Comparison of ENCODE assay signal across 8 cellular contexts in the genomic region with DNA sequence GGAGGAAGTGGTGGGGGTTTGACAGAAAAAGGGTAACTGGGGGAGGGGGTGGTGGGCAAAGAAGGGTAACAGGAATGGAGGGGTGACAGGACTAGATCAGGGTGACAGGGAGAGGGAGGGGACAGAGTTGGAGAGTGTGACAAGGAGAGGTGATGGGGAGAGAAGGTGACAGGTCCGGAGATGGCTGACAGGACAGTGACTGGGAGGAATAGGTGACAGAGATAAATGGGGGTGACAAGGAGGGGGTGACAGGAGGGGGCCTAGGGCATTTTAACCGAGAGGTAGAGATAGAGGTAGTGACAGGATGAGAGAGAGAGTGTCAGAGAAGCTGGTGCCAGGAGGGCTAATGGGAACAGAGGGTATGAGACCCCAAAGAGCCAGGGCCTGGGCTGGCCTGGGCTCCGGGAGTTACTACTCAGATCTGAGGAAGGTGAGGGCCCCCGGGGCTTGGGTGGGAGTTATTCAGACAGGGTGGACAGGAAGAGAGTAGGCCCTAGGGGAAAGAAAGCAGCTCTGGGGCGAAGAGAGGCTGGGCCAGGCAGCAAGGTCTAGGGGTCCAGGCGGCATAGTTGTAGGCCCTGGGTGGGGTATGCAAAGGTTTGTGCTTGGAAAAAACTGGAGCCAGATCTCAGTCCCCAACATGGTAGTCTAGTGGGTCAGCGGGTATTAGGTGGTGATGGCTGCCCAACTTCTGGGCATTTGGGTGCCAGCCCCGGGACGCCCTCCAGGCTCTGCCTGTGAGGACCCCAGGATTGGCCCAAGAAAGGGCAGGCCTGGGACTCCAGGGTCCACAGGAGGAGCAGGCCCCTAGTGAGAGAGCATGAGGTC. TPM values are rescaled to one million over a fixed set of nuclear protein-coding genes. Genes with fewer than 3 reads are reported as not detected.
A peak's percentile ranks its signal among the peaks of the same experiment; 100 is the strongest.
DNase-seq lines count a peak whose midpoint lies in the region; ATAC-seq and TF ChIP-seq lines count a peak whose summit lies in the region.

No MANE protein-coding gene starts in this region.

- peak overlapping the region; percentile 88 to 99 for H3K9ac ChIP-seq in liver (ENCODE audit: low read depth in 1 of 2, low read length in 2 of 2)

- no peaks in the 10 kb centered on the region for H3K27me3 ChIP-seq in liver (ENCODE audit: control insufficient read depth in 4 of 4, insufficient read depth in 4 of 4, low read length in 3 of 4)
- no peaks in the 10 kb centered on the region for H3K27me3 ChIP-seq in tibial artery

- DNase-seq in activated T-cell treated with anti-CD3 and anti-CD28 coated beads, Interleukin-2, amount 50 U/mL, for 72 hours: no peak
- no peak for DNase-seq in activated T-cell treated with anti-CD3 and anti-CD28 coated beads, Interleukin-2, amount 50 U/mL, for 4 hours
- no peak for DNase-seq in astrocyte of the cerebellum (ENCODE audit: low read depth)
- DNase-seq in tibial artery: peak in 1 of 2 donors; percentile 68
- DNase-seq in effector CD8-positive, alpha-beta T cell (lab: John Stamatoyannopoulos, UW): no peak
- no peak for DNase-seq in DMS114 treated with DMSO at 0.1 percent for 48 hours (lab: John Stamatoyannopoulos, UW; ENCODE audit: unreplicated experiment)

- no peaks in the 10 kb centered on the region for H3K9me3 Mint-ChIP-seq in activated T-cell treated with anti-CD3 and anti-CD28 coated beads, Interleukin-2, amount 50 U/mL, for 72 hours
- no peaks in the 10 kb centered on the region for H3K9me3 Mint-ChIP-seq in activated T-cell treated with anti-CD3 and anti-CD28 coated beads, Interleukin-2, amount 50 U/mL, for 4 hours

- H3K27ac ChIP-seq in liver (ENCODE audit: low read depth in 1 of 2, low read length in 2 of 2): peak overlapping the region; percentile 81 to 91
- H3K27ac ChIP-seq in tibial artery: peak overlapping the region; percentile 96 to 97

- no peak for TF ChIP-seq CTCF in astrocyte of the cerebellum (IDR thresholded peaks at IDR 0.05; ENCODE audit: low read depth, low read length, missing control alignments)
- TF ChIP-seq CTCF in liver (IDR thresholded peaks at IDR 0.05; ENCODE audit: low read depth, low read length, missing input control): no peak
- no peak for TF ChIP-seq CTCF in tibial artery (IDR thresholded peaks at IDR 0.05)

- no peak for ATAC-seq in activated T-cell treated with anti-CD3 and anti-CD28 coated beads, Interleukin-2, amount 50 U/mL, for 72 hours (replicated peaks in 1 of 2)
- no peak for ATAC-seq in activated T-cell treated with anti-CD3 and anti-CD28 coated beads, Interleukin-2, amount 50 U/mL, for 4 hours
- no peak for ATAC-seq in GM21528 (IDR thresholded peaks at IDR 0.05; ENCODE audit: low FRiP score, unreplicated experiment)

- intact Hi-C loops in tibial artery (cut with DNase I; ENCODE audit: low total_unique reads): no loop called here

- H3K4me3 Mint-ChIP-seq in activated T-cell treated with anti-CD3 and anti-CD28 coated beads, Interleukin-2, amount 50 U/mL, for 72 hours: no peak overlapping the region
- no peak overlapping the region for H3K4me3 Mint-ChIP-seq in activated T-cell treated with anti-CD3 and anti-CD28 coated beads, Interleukin-2, amount 50 U/mL, for 4 hours

- H3K4me3 ChIP-seq in astrocyte of the cerebellum (ENCODE audit: low read depth, low read length): peak overlapping the region; percentile 67
- peak overlapping the region; percentile 69 to 90 (median 78) for H3K4me3 ChIP-seq in liver (ENCODE audit: low read depth in 1 of 3, low read length in 3 of 3)
- peak overlapping the region; percentile 70 to 75 for H3K4me3 ChIP-seq in tibial artery

- WGBS in liver: 36% methylated on average over 9 of the region's 9 CpGs

- H3K9me3 ChIP-seq in liver (ENCODE audit: control insufficient read depth in 4 of 4, low read length in 3 of 4): no peaks in the 10 kb centered on the region
- no peaks in the 10 kb centered on the region for H3K9me3 ChIP-seq in tibial artery

- peak overlapping the region; percentile 92 for H3K27ac Mint-ChIP-seq in activated T-cell treated with anti-CD3 and anti-CD28 coated beads, Interleukin-2, amount 50 U/mL, for 72 hours

- no peak for TF ChIP-seq RAD21 in liver (IDR thresholded peaks at IDR 0.05)

- H3K27me3 Mint-ChIP-seq in activated T-cell treated with anti-CD3 and anti-CD28 coated beads, Interleukin-2, amount 50 U/mL, for 72 hours (ENCODE audit: low read depth): no peaks in the 10 kb centered on the region
- no peaks in the 10 kb centered on the region for H3K27me3 Mint-ChIP-seq in activated T-cell treated with anti-CD3 and anti-CD28 coated beads, Interleukin-2, amount 50 U/mL, for 4 hours (ENCODE audit: low read depth)

- in situ Hi-C loops in astrocyte of the cerebellum (cut with HindIII; ENCODE audit: low sequenced_read_pairs): no loop called here

- H3K36me3 Mint-ChIP-seq in activated T-cell treated with anti-CD3 and anti-CD28 coated beads, Interleukin-2, amount 50 U/mL, for 72 hours (ENCODE audit: insufficient read depth in 2 of 2): peaks cover 6 to 12% of the 10 kb centered on the region in 2 donors
- peaks cover 12% of the 10 kb centered on the region for H3K36me3 Mint-ChIP-seq in activated T-cell treated with anti-CD3 and anti-CD28 coated beads, Interleukin-2, amount 50 U/mL, for 4 hours (ENCODE audit: insufficient read depth)

- peaks cover 6 to 28% (median 18%) of the 10 kb centered on the region in 4 donors for H3K4me1 ChIP-seq in liver (ENCODE audit: control insufficient read depth in 4 of 4, insufficient read depth in 4 of 4, low read length in 3 of 4)
- H3K4me1 ChIP-seq in tibial artery: peaks cover 0 to 58% (median 36%) of the 10 kb centered on the region in 4 donors

- peaks cover 34% of the 10 kb centered on the region for H3K4me1 Mint-ChIP-seq in activated T-cell treated with anti-CD3 and anti-CD28 coated beads, Interleukin-2, amount 50 U/mL, for 72 hours (ENCODE audit: low read depth)
- H3K4me1 Mint-ChIP-seq in activated T-cell treated with anti-CD3 and anti-CD28 coated beads, Interleukin-2, amount 50 U/mL, for 4 hours (ENCODE audit: low read depth): peaks cover 32% of the 10 kb centered on the region

- H3K36me3 ChIP-seq in liver (ENCODE audit: control insufficient read depth in 4 of 4, insufficient read depth in 3 of 4, low read depth in 1 of 4, low read length in 3 of 4): peaks cover 4 to 20% (median 10%) of the 10 kb centered on the region in 4 donors
- H3K36me3 ChIP-seq in tibial artery: peaks cover 22 to 31% (median 30%) of the 10 kb centered on the region in 3 donors

TF ChIP-seq in liver, 16 proteins besides CTCF, POLR2A, EP300 and RAD21:
- no peak for TF ChIP-seq MAX (IDR thresholded peaks at IDR 0.05)

RNA-seq across cellular contexts. Expression of gene CIC, which starts 0.7 kb away (rescaled TPM):
- 10 to 100 TPM; 90.1 to 95.0 TPM for total RNA-seq in activated T-cell treated with anti-CD3 and anti-CD28 coated beads, Interleukin-2, amount 50 U/mL, for 72 hours
- 10 to 100 TPM; 54.9 to 67.3 (median 64.1) TPM for total RNA-seq in activated T-cell treated with anti-CD3 and anti-CD28 coated beads, Interleukin-2, amount 50 U/mL, for 4 hours
- 10 to 100 TPM; 14.1 to 21.3 TPM for total RNA-seq in liver
- polyA plus RNA-seq in liver: 10 to 100 TPM in 1 of 2 donors, 1 to 10 TPM in 1; 5.6 to 20.4 TPM

RNA-seq across cellular contexts. Expression of gene ERF, which starts 14.8 kb away (rescaled TPM):
- 10 to 100 TPM; 65.7 to 75.6 TPM for total RNA-seq in activated T-cell treated with anti-CD3 and anti-CD28 coated beads, Interleukin-2, amount 50 U/mL, for 72 hours
- 10 to 100 TPM; 86.2 to 95.4 (median 89.1) TPM for total RNA-seq in activated T-cell treated with anti-CD3 and anti-CD28 coated beads, Interleukin-2, amount 50 U/mL, for 4 hours
- 10 to 100 TPM in 1 of 2 donors, 1 to 10 TPM in 1; 8.7 to 17.1 TPM for total RNA-seq in liver
- polyA plus RNA-seq in liver: 10 to 100 TPM; 10.4 to 21.0 TPM

RNA-seq across cellular contexts. Expression of gene GSK3A, which starts 27.3 kb away (rescaled TPM):
- 10 to 100 TPM; 39.6 to 43.2 TPM for total RNA-seq in activated T-cell treated with anti-CD3 and anti-CD28 coated beads, Interleukin-2, amount 50 U/mL, for 72 hours
- 10 to 100 TPM; 51.9 to 56.4 (median 55.2) TPM for total RNA-seq in activated T-cell treated with anti-CD3 and anti-CD28 coated beads, Interleukin-2, amount 50 U/mL, for 4 hours
- total RNA-seq in liver: 10 to 100 TPM; 12.5 to 13.5 TPM
- polyA plus RNA-seq in liver: 10 to 100 TPM in 1 of 2 donors, 1 to 10 TPM in 1; 5.9 to 23.1 TPM

RNA-seq across cellular contexts. Expression of gene PRR19, which starts 32.2 kb away (rescaled TPM):
- total RNA-seq in activated T-cell treated with anti-CD3 and anti-CD28 coated beads, Interleukin-2, amount 50 U/mL, for 72 hours: under 1 TPM; 0.29 to 0.86 TPM
- total RNA-seq in activated T-cell treated with anti-CD3 and anti-CD28 coated beads, Interleukin-2, amount 50 U/mL, for 4 hours: 1 to 10 TPM in 2 of 3 donors, under 1 TPM in 1; 0.58 to 1.5 (median 1.3) TPM
- total RNA-seq in liver: under 1 TPM in 1 of 2 donors, not detected in 1; 0.42 TPM
- under 1 TPM; 0.27 to 0.43 TPM for polyA plus RNA-seq in liver

RNA-seq across cellular contexts. Expression of gene PAFAH1B3, which starts 32.7 kb away (rescaled TPM):
- 10 to 100 TPM; 36.7 to 37.6 TPM for total RNA-seq in activated T-cell treated with anti-CD3 and anti-CD28 coated beads, Interleukin-2, amount 50 U/mL, for 72 hours
- 10 to 100 TPM; 55.2 to 67.8 (median 60.0) TPM for total RNA-seq in activated T-cell treated with anti-CD3 and anti-CD28 coated beads, Interleukin-2, amount 50 U/mL, for 4 hours
- 10 to 100 TPM in 1 of 2 donors, 1 to 10 TPM in 1; 2.7 to 35.8 TPM for total RNA-seq in liver
- polyA plus RNA-seq in liver: 1 to 10 TPM; 6.4 to 6.7 TPM
